ENCODE assay signal across 21 cellular contexts in genomic region chr10:99527526-99528255, GRCh38. TPM values are rescaled to one million over a fixed set of nuclear protein-coding genes. Genes with fewer than 3 reads are reported as not detected.
DNase-seq lines count a peak whose midpoint lies in the region; ATAC-seq, FAIRE-seq and TF ChIP-seq lines count a peak whose summit lies in the region.
"Had no signal": no experiment of that assay in that cellular context is flagged by ENCODE, and none has a peak within 500 bp of the region (broad histone marks: within the 10 kb centered on the region; RNA-seq: fewer than 3 reads in every experiment).

No MANE protein-coding gene starts in this region.

- no peak for TF ChIP-seq CTCF in astrocyte of the spinal cord (IDR thresholded peaks at IDR 0.05; ENCODE audit: low read depth, low read length)
- no peak for TF ChIP-seq CTCF in mucosa of descending colon (IDR thresholded peaks at IDR 0.05)

- no peak overlapping the region for H4K5ac ChIP-seq in mesendoderm (ENCODE audit: low read length)

- no peak overlapping the region for H3K9ac ChIP-seq in mesendoderm (ENCODE audit: low read length)

- no CpG with 5 or more reads among the region's 50 CpGs for WGBS in mesendoderm (ENCODE audit: extremely low coverage, insufficient coverage, low lambda C conversion rate)
- whole genome bisulfite sequencing in small intestine, 3 donors = 12 to 28% (median 24%) methylated on average over 48 to 50 of the region's 50 CpGs

- H2BK5ac ChIP-seq in mesendoderm (ENCODE audit: low read length) = no peak overlapping the region

- no peak overlapping the region for H2BK15ac ChIP-seq in mesendoderm (replicated peaks; ENCODE audit: low read depth)

- no peak overlapping the region for H3K4me2 ChIP-seq in mesendoderm (ENCODE audit: low read length)

- H2AK5ac ChIP-seq in mesendoderm (ENCODE audit: low read length) = no peak overlapping the region

- FAIRE-seq in small intestine (lab: Jason Lieb, UNC) = no peak
- FAIRE-seq: H54 had no signal

- peak overlapping the region; percentile 17 for H3K4me3 ChIP-seq in H7 (ENCODE audit: insufficient read depth, low read depth, low read length)
- H3K4me3 ChIP-seq in astrocyte of the spinal cord (ENCODE audit: low read depth, low read length) = no peak overlapping the region
- H3K4me3 ChIP-seq in mesendoderm (ENCODE audit: low read length) = no peak overlapping the region
- no peak overlapping the region for H3K4me3 ChIP-seq in small intestine (ENCODE audit: low read depth in 1 of 2, low read length in 2 of 2)
- H3K4me3 ChIP-seq in mucosa of descending colon = no peak overlapping the region
- H3K4me3 ChIP-seq: lung, prostate gland, tibial nerve had no signal

- peaks cover 14% of the 10 kb centered on the region for H3K4me1 ChIP-seq in mesendoderm (ENCODE audit: control insufficient read depth, low read depth, low read length)
- H3K4me1 ChIP-seq in small intestine (ENCODE audit: control insufficient read depth in 2 of 2, insufficient read depth in 1 of 2, low read depth in 1 of 2, low read length in 1 of 2) = no peaks in the 10 kb centered on the region
- peaks cover 3% of the 10 kb centered on the region for H3K4me1 ChIP-seq in mucosa of descending colon (ENCODE audit: low read depth)
- H3K4me1 ChIP-seq: prostate gland had no signal

- no peak overlapping the region for H3K56ac ChIP-seq in mesendoderm (ENCODE audit: low read length)

- no peak overlapping the region for H3K27ac ChIP-seq in mesendoderm (ENCODE audit: low read depth, low read length)
- peak overlapping the region; percentile 43 to 86 for H3K27ac ChIP-seq in small intestine (ENCODE audit: low read depth in 1 of 2, low read length in 1 of 2)
- H3K27ac ChIP-seq: HL-60, prostate gland had no signal

- intact Hi-C loops in mucosa of descending colon (cut with DNase I, micrococcal nuclease) = no loop called here

- no peak overlapping the region for H3K23ac ChIP-seq in mesendoderm (ENCODE audit: low read length)

- H3K79me2 ChIP-seq in mesendoderm (ENCODE audit: control insufficient read depth, insufficient read depth, low read length) = no peaks in the 10 kb centered on the region

- H3K27me3 ChIP-seq in H7 (ENCODE audit: control insufficient read depth, insufficient read depth, low read length) (peaks cover 100% of the 10 kb centered on the region), mesendoderm (ENCODE audit: insufficient read depth, low read length, poor library complexity) (peaks cover 71% of the 10 kb centered on the region), small intestine (ENCODE audit: control insufficient read depth in 2 of 2, insufficient read depth in 2 of 2, low read length in 2 of 2) (peaks cover 3 to 23% of the 10 kb centered on the region in 2 donors)

- H3K9me3 ChIP-seq in small intestine (ENCODE audit: control insufficient read depth, low read depth) (no peaks in the 10 kb centered on the region), mucosa of descending colon (no peaks in the 10 kb centered on the region)
- H3K9me3 ChIP-seq: prostate gland, tibial nerve had no signal

- in situ Hi-C loops in astrocyte of the spinal cord (cut with HindIII; ENCODE audit: low sequenced_read_pairs) = no loop called here

- H3K36me3 ChIP-seq in H7 (replicated peaks; ENCODE audit: control insufficient read depth, insufficient read depth, low read length) = no peaks in the 10 kb centered on the region
- H3K36me3 ChIP-seq in mesendoderm (ENCODE audit: control insufficient read depth, insufficient read depth, low read length) = no peaks in the 10 kb centered on the region
- no peaks in the 10 kb centered on the region for H3K36me3 ChIP-seq in small intestine (ENCODE audit: control insufficient read depth in 2 of 2, insufficient read depth in 2 of 2, low read length in 2 of 2)
- no peaks in the 10 kb centered on the region for H3K36me3 ChIP-seq in mucosa of descending colon (ENCODE audit: low read depth)
- H3K36me3 ChIP-seq: prostate gland, tibial nerve had no signal

- ATAC-seq in mucosa of descending colon (no peak), GM18502 (IDR thresholded peaks at IDR 0.05; ENCODE audit: poor library complexity, unreplicated experiment) (no peak), HG03439 (IDR thresholded peaks at IDR 0.05; ENCODE audit: unreplicated experiment) (no peak)
- ATAC-seq: stimulated activated effector memory CD8-positive, alpha-beta T cell treated with anti-CD3 and anti-CD28 coated beads, Interleukin-12 subunit alpha, Interleukin-12 subunit beta, amount 100 ng/mL, for 72 hours had no signal

- peak; percentile 79 for DNase-seq in H7
- DNase-seq in astrocyte of the spinal cord (ENCODE audit: low read depth, low spot score) = peak; percentile 29
- DNase-seq in mesendoderm = peak; percentile 61
- DNase-seq in small intestine = no peak
- DNase-seq in stimulated activated CD4-positive, alpha-beta T cell treated with anti-CD3 and anti-CD28 coated beads, Interleukin-2, amount 100 ng/mL, for 48 hours = no peak
- DNase-seq in mucosa of descending colon = no peak
- DNase-seq: activated CD4-positive, CD25-positive, alpha-beta regulatory T cell treated with anti-CD3 and anti-CD28 coated beads, Interleukin-2, amount 50 U/mL, for 72 hours; activated CD8-positive, alpha-beta memory T cell treated with anti-CD3 and anti-CD28 coated beads for 24 hours; activated T-cell treated with anti-CD3 and anti-CD28 coated beads, Interleukin-2, amount 50 U/mL, for 48 hours; islet precursor cell; NCI-H82; T-helper 9 cell had no signal

- H2BK120ac ChIP-seq in mesendoderm (ENCODE audit: low read depth, low read length) = no peak overlapping the region

- H3K18ac ChIP-seq in mesendoderm (ENCODE audit: low read length) = no peak overlapping the region

- H3K4ac ChIP-seq in mesendoderm (ENCODE audit: low read depth, low read length) = no peak overlapping the region

- no peaks in the 10 kb centered on the region for H3K79me1 ChIP-seq in mesendoderm (ENCODE audit: low read length)

- no peak overlapping the region for H4K8ac ChIP-seq in mesendoderm (ENCODE audit: low read depth, low read length)

RNA-seq across cellular contexts. Expression of gene NKX2-3, which starts 5.1 kb away (rescaled TPM):
- total RNA-seq in H7 (2014; rRNA removed; shearing (Covaris generic)) = not detected in 2 replicates
- polyA plus RNA-seq in mesendoderm (2013, experiment 1 of 2) = not detected
- polyA plus RNA-seq in mesendoderm (2013, experiment 2 of 2) = not detected
- 10 to 100 TPM in 1 of 3 donors, 1 to 10 TPM in 1, under 1 TPM in 1; 0.67 to 11.9 (median 10.0) TPM for polyA plus RNA-seq in small intestine
- 10 to 100 TPM in 2 of 3 donors, 1 to 10 TPM in 1; 4.9 to 38.5 (median 11.0) TPM for total RNA-seq in mucosa of descending colon
- total RNA-seq: lung; natural killer cell treated with Interleukin-12 subunit alpha and Interleukin-12 subunit beta and Interleukin-15 and Interleukin-18, amount 100 ng/mL, for 72 hours; prostate gland; tibial nerve had no signal
- polyA plus RNA-seq: lung had no signal

Comparison
In these comparisons a context has a peak if more than half of its experiments do, and no peak if none do; other contexts are left out.
1. DNase-seq: peak in H7 (single experiment), astrocyte of the spinal cord (single experiment) and mesendoderm (single experiment); none in small intestine (single experiment), stimulated activated CD4-positive, alpha-beta T cell treated with anti-CD3 and anti-CD28 coated beads, Interleukin-2, amount 100 ng/mL, for 48 hours (0 of 2) and mucosa of descending colon (0 of 3).